1 cellular context compared by ENCODE assay signal in genomic region chr22:37842015-37842793, GRCh38.
TF ChIP-seq lines count a peak whose summit lies in the region.

No MANE protein-coding gene starts in this region.

TF ChIP-seq in GM12878, 131 proteins besides CTCF, POLR2A, EP300 and RAD21:
- no peak for TF ChIP-seq MAX (IDR thresholded peaks at IDR 0.05; ENCODE audit: low read depth, low read length)
- TF ChIP-seq ZBTB11 (CRISPR knock-in tag; IDR thresholded peaks at IDR 0.05) = no peak
- no peak for TF ChIP-seq HDAC6 (IDR thresholded peaks at IDR 0.05; ENCODE audit: unreplicated experiment)
- TF ChIP-seq YBX1 (IDR thresholded peaks at IDR 0.05) = no peak
- no peak for TF ChIP-seq ATF7 (IDR thresholded peaks at IDR 0.05; ENCODE audit: low read depth)
- TF ChIP-seq ZNF592 (IDR thresholded peaks at IDR 0.05) = no peak
- no peak for TF ChIP-seq CEBPB (IDR thresholded peaks at IDR 0.05; ENCODE audit: borderline replicate concordance in 1 of 2, low read depth in 2 of 2, low read length in 2 of 2)
- no peak for TF ChIP-seq MYC (IDR thresholded peaks at IDR 0.05; ENCODE audit: insufficient read depth, insufficient read length, insufficient replicate concordance, low read length, severe bottlenecking)
- no peak for TF ChIP-seq ZNF207 (IDR thresholded peaks at IDR 0.05; ENCODE audit: borderline replicate concordance)
- no peak for TF ChIP-seq HCFC1 (IDR thresholded peaks at IDR 0.05; ENCODE audit: low read length)
- TF ChIP-seq LARP7 (IDR thresholded peaks at IDR 0.05) = no peak
- no peak for TF ChIP-seq SRF (IDR thresholded peaks at IDR 0.05; ENCODE audit: low read depth in 2 of 2, low read length in 2 of 2)
- TF ChIP-seq ZNF687 (IDR thresholded peaks at IDR 0.05) = no peak
- no peak for TF ChIP-seq CREB1 (IDR thresholded peaks at IDR 0.05; ENCODE audit: low read depth)
